1 cellular context compared by ENCODE assay signal in genomic region chr10:70354566-70355233, GRCh38.
TF ChIP-seq lines count a peak whose summit lies in the region.

No MANE protein-coding gene starts in this region.

TF ChIP-seq in GM12878, 131 proteins besides CTCF, POLR2A, EP300 and RAD21 (continued from another document):
- TF ChIP-seq PKNOX1 (IDR thresholded peaks at IDR 0.05) (peak; percentile 80), RAD51 (IDR thresholded peaks at IDR 0.05) (peak; percentile 89), USF2 (IDR thresholded peaks at IDR 0.05; ENCODE audit: borderline replicate concordance, low read depth, low read length) (peak; percentile 54), TCF12 (IDR thresholded peaks at IDR 0.05; ENCODE audit: low read depth, low read length) (0 out of 2 replicates have a peak, but pooled peaks have one; percentile 4), SMARCA5 (IDR thresholded peaks at IDR 0.05) (0 out of 2 replicates have a peak, but pooled peaks have one; percentile 57), BHLHE40 (IDR thresholded peaks at IDR 0.05; ENCODE audit: borderline replicate concordance in 1 of 2, low read depth in 2 of 2, low read length in 1 of 2) (peak in 1 of 2 experiments; percentile 63; a peak in 2 of 4 replicates)
